In genomic region chr15:85443593-85444328, GRCh38 we compare ENCODE assay signal across 8 cellular contexts.
A peak's percentile ranks its signal among the peaks of the same experiment; 100 is the strongest.
DNase-seq lines count a peak whose midpoint lies in the region; ATAC-seq, FAIRE-seq and TF ChIP-seq lines count a peak whose summit lies in the region.

No MANE protein-coding gene starts in this region.

- intact Hi-C loops in ovary (cut with DNase I), result no loop called here

- peak; percentile 13 for FAIRE-seq in G401.6 (lab: Jason Lieb, UNC)

- H3K27me3 Mint-ChIP-seq in stimulated activated memory B cell treated with anti-CD40 and anti-IgM and Interleukin-4, amounts not matched to agents 10 μg/mL and 1 μg/mL and 100 μg/mL, for 72 hours, result no peaks in the 10 kb centered on the region

- peak; percentile 76 for ATAC-seq in GM21717 (IDR thresholded peaks at IDR 0.05; ENCODE audit: unreplicated experiment)
- ATAC-seq in stimulated activated memory B cell treated with anti-CD40 and anti-IgM and Interleukin-4, amounts not matched to agents 10 μg/mL and 1 μg/mL and 100 μg/mL, for 72 hours, result peak; percentile 93

- TF ChIP-seq CTCF in ovary (IDR thresholded peaks at IDR 0.05), result no peak

- no peak overlapping the region for H3K4me3 ChIP-seq in ovary

- no peaks in the 10 kb centered on the region for H3K36me3 ChIP-seq in ovary

- peaks cover 12% of the 10 kb centered on the region for H3K36me3 Mint-ChIP-seq in stimulated activated memory B cell treated with anti-CD40 and anti-IgM and Interleukin-4, amounts not matched to agents 10 μg/mL and 1 μg/mL and 100 μg/mL, for 72 hours

- H3K27ac Mint-ChIP-seq in stimulated activated memory B cell treated with anti-CD40 and anti-IgM and Interleukin-4, amounts not matched to agents 10 μg/mL and 1 μg/mL and 100 μg/mL, for 72 hours, result peak overlapping the region; percentile 89

- no peak overlapping the region for H3K27ac ChIP-seq in ovary

- TF ChIP-seq EP300 in ovary (IDR thresholded peaks at IDR 0.05), result no peak

- DNase-seq in HuH-7.5 (ENCODE audit: low spot score) (peak; percentile 39), SW 1271 (lab: John Stamatoyannopoulos, UW) (peak; percentile 53 to 88), glomerular visceral epithelial cell (ENCODE audit: extremely low spot score) (peak; percentile 69), ovary (no peak), dedifferentiated amniotic fluid mesenchymal stem cell (ENCODE audit: extremely low spot score) (no peak)

- H3K4me1 ChIP-seq in ovary (ENCODE audit: insufficient read depth), result peaks cover 5% of the 10 kb centered on the region

- H3K9me3 ChIP-seq in ovary, result no peaks in the 10 kb centered on the region

- H3K27me3 ChIP-seq in ovary, result no peaks in the 10 kb centered on the region

- H3K9me3 Mint-ChIP-seq in stimulated activated memory B cell treated with anti-CD40 and anti-IgM and Interleukin-4, amounts not matched to agents 10 μg/mL and 1 μg/mL and 100 μg/mL, for 72 hours, result peaks cover 8% of the 10 kb centered on the region

- WGBS in ovary, 3 donors, result 69 to 76% (median 73%) methylated on average over 6 of the region's 6 CpGs

- no peak for TF ChIP-seq POLR2A in ovary (IDR thresholded peaks at IDR 0.05)

- peak overlapping the region; percentile 59 for H3K4me3 Mint-ChIP-seq in stimulated activated memory B cell treated with anti-CD40 and anti-IgM and Interleukin-4, amounts not matched to agents 10 μg/mL and 1 μg/mL and 100 μg/mL, for 72 hours

- peaks cover 72% of the 10 kb centered on the region for H3K4me1 Mint-ChIP-seq in stimulated activated memory B cell treated with anti-CD40 and anti-IgM and Interleukin-4, amounts not matched to agents 10 μg/mL and 1 μg/mL and 100 μg/mL, for 72 hours

Comparison
In these comparisons a context has a peak if more than half of its experiments do, and no peak if none do; other contexts are left out.
1. DNase-seq: peak in HuH-7.5 (single experiment), SW 1271 (2 of 2) and glomerular visceral epithelial cell (single experiment); none in ovary (0 of 5) and dedifferentiated amniotic fluid mesenchymal stem cell (single experiment).